In the genomic region with DNA sequence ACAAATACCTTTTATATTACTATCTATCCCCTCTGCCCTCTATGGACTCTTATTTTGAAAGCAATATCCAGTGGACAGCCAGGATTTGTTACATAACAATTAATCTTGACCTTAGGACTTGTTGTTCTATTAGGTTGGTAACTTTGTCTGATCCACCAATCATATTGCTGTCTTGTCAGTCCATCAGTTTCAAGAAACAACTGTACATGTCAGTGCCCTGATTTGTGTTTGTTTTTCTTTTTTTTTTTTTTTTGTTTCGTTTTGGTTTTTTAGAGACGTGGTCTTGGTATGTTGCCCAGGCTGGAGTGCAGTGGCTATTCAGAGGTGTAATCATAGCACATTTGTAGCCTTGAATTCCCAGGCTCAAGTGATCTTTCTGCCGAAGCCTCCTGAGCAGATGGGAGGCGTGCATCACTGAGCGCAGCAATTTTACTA, we compare ENCODE assay signal across 1 cellular context.
TF ChIP-seq lines count a peak whose summit lies in the region.

No MANE protein-coding gene starts in this region.

TF ChIP-seq in H1, 55 proteins besides CTCF, POLR2A, EP300 and RAD21:
- TF ChIP-seq TBP (IDR thresholded peaks at IDR 0.05; ENCODE audit: low read depth, low read length) = no peak
- TF ChIP-seq JUND (IDR thresholded peaks at IDR 0.05; ENCODE audit: low read length) = no peak
- TF ChIP-seq TCF12 (IDR thresholded peaks at IDR 0.05; ENCODE audit: low read depth, low read length) = no peak
- TF ChIP-seq CTBP2 (IDR thresholded peaks at IDR 0.05; ENCODE audit: borderline replicate concordance, insufficient read depth, insufficient read length, low read length) = no peak
- TF ChIP-seq, protein P1, sequence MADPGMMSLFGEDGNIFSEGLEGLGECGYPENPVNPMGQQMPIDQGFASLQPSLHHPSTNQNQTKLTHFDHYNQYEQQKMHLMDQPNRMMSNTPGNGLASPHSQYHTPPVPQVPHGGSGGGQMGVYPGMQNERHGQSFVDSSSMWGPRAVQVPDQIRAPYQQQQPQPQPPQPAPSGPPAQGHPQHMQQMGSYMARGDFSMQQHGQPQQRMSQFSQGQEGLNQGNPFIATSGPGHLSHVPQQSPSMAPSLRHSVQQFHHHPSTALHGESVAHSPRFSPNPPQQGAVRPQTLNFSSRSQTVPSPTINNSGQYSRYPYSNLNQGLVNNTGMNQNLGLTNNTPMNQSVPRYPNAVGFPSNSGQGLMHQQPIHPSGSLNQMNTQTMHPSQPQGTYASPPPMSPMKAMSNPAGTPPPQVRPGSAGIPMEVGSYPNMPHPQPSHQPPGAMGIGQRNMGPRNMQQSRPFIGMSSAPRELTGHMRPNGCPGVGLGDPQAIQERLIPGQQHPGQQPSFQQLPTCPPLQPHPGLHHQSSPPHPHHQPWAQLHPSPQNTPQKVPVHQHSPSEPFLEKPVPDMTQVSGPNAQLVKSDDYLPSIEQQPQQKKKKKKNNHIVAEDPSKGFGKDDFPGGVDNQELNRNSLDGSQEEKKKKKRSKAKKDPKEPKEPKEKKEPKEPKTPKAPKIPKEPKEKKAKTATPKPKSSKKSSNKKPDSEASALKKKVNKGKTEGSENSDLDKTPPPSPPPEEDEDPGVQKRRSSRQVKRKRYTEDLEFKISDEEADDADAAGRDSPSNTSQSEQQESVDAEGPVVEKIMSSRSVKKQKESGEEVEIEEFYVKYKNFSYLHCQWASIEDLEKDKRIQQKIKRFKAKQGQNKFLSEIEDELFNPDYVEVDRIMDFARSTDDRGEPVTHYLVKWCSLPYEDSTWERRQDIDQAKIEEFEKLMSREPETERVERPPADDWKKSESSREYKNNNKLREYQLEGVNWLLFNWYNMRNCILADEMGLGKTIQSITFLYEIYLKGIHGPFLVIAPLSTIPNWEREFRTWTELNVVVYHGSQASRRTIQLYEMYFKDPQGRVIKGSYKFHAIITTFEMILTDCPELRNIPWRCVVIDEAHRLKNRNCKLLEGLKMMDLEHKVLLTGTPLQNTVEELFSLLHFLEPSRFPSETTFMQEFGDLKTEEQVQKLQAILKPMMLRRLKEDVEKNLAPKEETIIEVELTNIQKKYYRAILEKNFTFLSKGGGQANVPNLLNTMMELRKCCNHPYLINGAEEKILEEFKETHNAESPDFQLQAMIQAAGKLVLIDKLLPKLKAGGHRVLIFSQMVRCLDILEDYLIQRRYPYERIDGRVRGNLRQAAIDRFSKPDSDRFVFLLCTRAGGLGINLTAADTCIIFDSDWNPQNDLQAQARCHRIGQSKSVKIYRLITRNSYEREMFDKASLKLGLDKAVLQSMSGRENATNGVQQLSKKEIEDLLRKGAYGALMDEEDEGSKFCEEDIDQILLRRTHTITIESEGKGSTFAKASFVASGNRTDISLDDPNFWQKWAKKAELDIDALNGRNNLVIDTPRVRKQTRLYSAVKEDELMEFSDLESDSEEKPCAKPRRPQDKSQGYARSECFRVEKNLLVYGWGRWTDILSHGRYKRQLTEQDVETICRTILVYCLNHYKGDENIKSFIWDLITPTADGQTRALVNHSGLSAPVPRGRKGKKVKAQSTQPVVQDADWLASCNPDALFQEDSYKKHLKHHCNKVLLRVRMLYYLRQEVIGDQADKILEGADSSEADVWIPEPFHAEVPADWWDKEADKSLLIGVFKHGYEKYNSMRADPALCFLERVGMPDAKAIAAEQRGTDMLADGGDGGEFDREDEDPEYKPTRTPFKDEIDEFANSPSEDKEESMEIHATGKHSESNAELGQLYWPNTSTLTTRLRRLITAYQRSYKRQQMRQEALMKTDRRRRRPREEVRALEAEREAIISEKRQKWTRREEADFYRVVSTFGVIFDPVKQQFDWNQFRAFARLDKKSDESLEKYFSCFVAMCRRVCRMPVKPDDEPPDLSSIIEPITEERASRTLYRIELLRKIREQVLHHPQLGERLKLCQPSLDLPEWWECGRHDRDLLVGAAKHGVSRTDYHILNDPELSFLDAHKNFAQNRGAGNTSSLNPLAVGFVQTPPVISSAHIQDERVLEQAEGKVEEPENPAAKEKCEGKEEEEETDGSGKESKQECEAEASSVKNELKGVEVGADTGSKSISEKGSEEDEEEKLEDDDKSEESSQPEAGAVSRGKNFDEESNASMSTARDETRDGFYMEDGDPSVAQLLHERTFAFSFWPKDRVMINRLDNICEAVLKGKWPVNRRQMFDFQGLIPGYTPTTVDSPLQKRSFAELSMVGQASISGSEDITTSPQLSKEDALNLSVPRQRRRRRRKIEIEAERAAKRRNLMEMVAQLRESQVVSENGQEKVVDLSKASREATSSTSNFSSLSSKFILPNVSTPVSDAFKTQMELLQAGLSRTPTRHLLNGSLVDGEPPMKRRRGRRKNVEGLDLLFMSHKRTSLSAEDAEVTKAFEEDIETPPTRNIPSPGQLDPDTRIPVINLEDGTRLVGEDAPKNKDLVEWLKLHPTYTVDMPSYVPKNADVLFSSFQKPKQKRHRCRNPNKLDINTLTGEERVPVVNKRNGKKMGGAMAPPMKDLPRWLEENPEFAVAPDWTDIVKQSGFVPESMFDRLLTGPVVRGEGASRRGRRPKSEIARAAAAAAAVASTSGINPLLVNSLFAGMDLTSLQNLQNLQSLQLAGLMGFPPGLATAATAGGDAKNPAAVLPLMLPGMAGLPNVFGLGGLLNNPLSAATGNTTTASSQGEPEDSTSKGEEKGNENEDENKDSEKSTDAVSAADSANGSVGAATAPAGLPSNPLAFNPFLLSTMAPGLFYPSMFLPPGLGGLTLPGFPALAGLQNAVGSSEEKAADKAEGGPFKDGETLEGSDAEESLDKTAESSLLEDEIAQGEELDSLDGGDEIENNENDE (IDR thresholded peaks at IDR 0.05; ENCODE audit: insufficient replicate concordance, low read length) = no peak
- TF ChIP-seq, protein P2, sequence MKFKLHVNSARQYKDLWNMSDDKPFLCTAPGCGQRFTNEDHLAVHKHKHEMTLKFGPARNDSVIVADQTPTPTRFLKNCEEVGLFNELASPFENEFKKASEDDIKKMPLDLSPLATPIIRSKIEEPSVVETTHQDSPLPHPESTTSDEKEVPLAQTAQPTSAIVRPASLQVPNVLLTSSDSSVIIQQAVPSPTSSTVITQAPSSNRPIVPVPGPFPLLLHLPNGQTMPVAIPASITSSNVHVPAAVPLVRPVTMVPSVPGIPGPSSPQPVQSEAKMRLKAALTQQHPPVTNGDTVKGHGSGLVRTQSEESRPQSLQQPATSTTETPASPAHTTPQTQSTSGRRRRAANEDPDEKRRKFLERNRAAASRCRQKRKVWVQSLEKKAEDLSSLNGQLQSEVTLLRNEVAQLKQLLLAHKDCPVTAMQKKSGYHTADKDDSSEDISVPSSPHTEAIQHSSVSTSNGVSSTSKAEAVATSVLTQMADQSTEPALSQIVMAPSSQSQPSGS (IDR thresholded peaks at IDR 0.05; ENCODE audit: low read length) = no peak
- no peak for TF ChIP-seq BRCA1 (IDR thresholded peaks at IDR 0.05; ENCODE audit: low read depth, low read length)
- no peak for TF ChIP-seq BACH1 (IDR thresholded peaks at IDR 0.05; ENCODE audit: low read length)
- TF ChIP-seq CBX8 (IDR thresholded peaks at IDR 0.05; ENCODE audit: borderline replicate concordance, low read depth, low read length) = no peak
